Comparison of ENCODE assay signal across 11 cellular contexts in genomic region chr5:142319560-142320426, GRCh38. TPM values are rescaled to one million over a fixed set of nuclear protein-coding genes. Genes with fewer than 3 reads are reported as not detected.
DNase-seq lines count a peak whose midpoint lies in the region; FAIRE-seq and TF ChIP-seq lines count a peak whose summit lies in the region.
"Had no signal": no experiment of that assay in that cellular context is flagged by ENCODE, and none has a peak within 500 bp of the region (broad histone marks: within the 10 kb centered on the region; RNA-seq: fewer than 3 reads in every experiment).

No MANE protein-coding gene starts in this region.

- no peak for FAIRE-seq in keratinocyte (lab: Jason Lieb, UNC)

- H3K27ac Mint-ChIP-seq in HFFc6: peak overlapping the region; percentile 80
- H3K27ac Mint-ChIP-seq: activated naive CD8-positive, alpha-beta T cell treated with anti-CD3 and anti-CD28 coated beads, Interleukin-2, amount 10 ng/mL, durations not matched to agents 7 days and 5 days had no signal

- no peaks in the 10 kb centered on the region for H3K9me3 Mint-ChIP-seq in HFFc6
- H3K9me3 Mint-ChIP-seq: activated naive CD8-positive, alpha-beta T cell treated with anti-CD3 and anti-CD28 coated beads, Interleukin-2, amount 10 ng/mL, durations not matched to agents 7 days and 5 days had no signal

- H3K27me3 ChIP-seq in brain microvascular endothelial cell (replicated peaks) (no peaks in the 10 kb centered on the region), keratinocyte (ENCODE audit: control insufficient read depth, extremely low read depth, insufficient read depth, low read length) (no peaks in the 10 kb centered on the region), spleen (replicated peaks in 1 of 7) (peaks cover 0 to 72% (median 14%) of the 10 kb centered on the region in 7 donors)

- intact Hi-C loops in spleen (cut with DNase I; ENCODE audit: low total_unique reads): no loop called here

- H3K9me3 ChIP-seq in keratinocyte (ENCODE audit: control insufficient read depth, low read depth, low read length) (no peaks in the 10 kb centered on the region), spleen (no peaks in the 10 kb centered on the region)

- H3K9me1 ChIP-seq in keratinocyte (ENCODE audit: control insufficient read depth, extremely low read depth, insufficient read depth, low read length): peaks cover 7% of the 10 kb centered on the region

- peaks cover 2% of the 10 kb centered on the region for H3K27me3 Mint-ChIP-seq in HFFc6 (ENCODE audit: insufficient read depth)

- no peak for TF ChIP-seq POLR2A in spleen (IDR thresholded peaks at IDR 0.05)

- no peak overlapping the region for H2AFZ ChIP-seq in keratinocyte (ENCODE audit: control insufficient read depth, low read length)

- H3K79me2 ChIP-seq in keratinocyte (ENCODE audit: control insufficient read depth, insufficient read depth, low read length): peaks cover 100% of the 10 kb centered on the region

- peak overlapping the region; percentile 98 for H3K4me3 ChIP-seq in brain microvascular endothelial cell (ENCODE audit: low read depth, low read length)
- no peak overlapping the region for H3K4me3 ChIP-seq in keratinocyte (ENCODE audit: control insufficient read depth in 2 of 3, extremely low read depth in 1 of 3, insufficient read depth in 2 of 3, low read depth in 1 of 3, low read length in 3 of 3)
- H3K4me3 ChIP-seq in spleen: peak overlapping the region in 2 of 8 donors; percentile 1 to 36

- WGBS in spleen, 5 donors: 64 to 74% (median 68%) methylated on average over 7 of the region's 7 CpGs

- H4K20me1 ChIP-seq in keratinocyte (ENCODE audit: control insufficient read depth, extremely low read depth, insufficient read depth, low read length): peaks cover 54% of the 10 kb centered on the region

- H3K36me3 Mint-ChIP-seq in HFFc6 (ENCODE audit: low read depth): peaks cover 46% of the 10 kb centered on the region

- H3K9ac ChIP-seq in keratinocyte (ENCODE audit: control insufficient read depth, extremely low read depth, insufficient read depth, low read length): no peak overlapping the region

- in situ Hi-C loops in brain microvascular endothelial cell (cut with HindIII; ENCODE audit: low pct_ligation_motif_present, low sequenced_read_pairs): loop anchor here (25.0 kb wide), 1 partner anchor 218 kb away; no protein-coding TSS in a partner anchor

- peaks cover 79% of the 10 kb centered on the region for H3K4me1 Mint-ChIP-seq in HFFc6 (ENCODE audit: low read depth)

- peaks cover 29% of the 10 kb centered on the region for H3K36me3 ChIP-seq in brain microvascular endothelial cell (replicated peaks)
- peaks cover 7 to 22% of the 10 kb centered on the region in 2 experiments for H3K36me3 ChIP-seq in keratinocyte (ENCODE audit: control insufficient read depth in 2 of 2, extremely low read depth in 1 of 2, insufficient read depth in 2 of 2, low read length in 2 of 2)
- peaks cover 0 to under 1% (median 0%) of the 10 kb centered on the region in 6 donors for H3K36me3 ChIP-seq in spleen

- H3K4me2 ChIP-seq in keratinocyte (ENCODE audit: control insufficient read depth, extremely low read depth, insufficient read depth, low read depth, low read length): peak overlapping the region; percentile 76

- TF ChIP-seq CTCF in HFFc6 (IDR thresholded peaks at IDR 0.05) (no peak), brain microvascular endothelial cell (IDR thresholded peaks at IDR 0.05; ENCODE audit: low read depth, low read length, missing control alignments) (no peak), keratinocyte (optimal IDR thresholded peaks at IDR 0.05 in 1 of 3, IDR thresholded peaks at IDR 0.05 in 1 of 3, conservative IDR thresholded peaks at IDR 0.05 in 1 of 3; ENCODE audit: extremely low read depth in 1 of 3, insufficient read depth in 2 of 3, low read length in 3 of 3) (no peak), spleen (IDR thresholded peaks at IDR 0.05 in 8 of 11, conservative IDR thresholded peaks at IDR 0.05 in 3 of 11) (no peak)

- DNase-seq in HFFc6 (no peak), brain microvascular endothelial cell (no peak), keratinocyte (ENCODE audit: low read depth, low spot score) (no peak), spleen (no peak), NCI-H2196 (lab: John Stamatoyannopoulos, UW; ENCODE audit: unreplicated experiment) (no peak), AG08395 (ENCODE audit: low spot score) (no peak)
- no peak for DNase-seq in stimulated activated CD4-positive, alpha-beta T cell treated with anti-CD3 and anti-CD28 coated beads, Interleukin-4, amount 100 ng/mL, for 4 hours
- DNase-seq: activated CD4-positive, CD25-positive, alpha-beta regulatory T cell treated with anti-CD3 and anti-CD28 coated beads, Interleukin-2, amount 50 U/mL, for 72 hours; activated naive CD8-positive, alpha-beta T cell treated with anti-CD3 and anti-CD28 coated beads, Interleukin-2, amount 10 ng/mL, durations not matched to agents 7 days and 5 days; GF-D8; OCI-M1 had no signal

- peak overlapping the region; percentile 96 for H3K4me3 Mint-ChIP-seq in HFFc6
- H3K4me3 Mint-ChIP-seq: activated naive CD8-positive, alpha-beta T cell treated with anti-CD3 and anti-CD28 coated beads, Interleukin-2, amount 10 ng/mL, durations not matched to agents 7 days and 5 days had no signal

- H3K4me1 ChIP-seq in keratinocyte (ENCODE audit: control insufficient read depth, extremely low read depth, insufficient read depth, low read length): peaks cover 34% of the 10 kb centered on the region
- H3K4me1 ChIP-seq in spleen: peaks cover 31 to 97% (median 66%) of the 10 kb centered on the region in 6 donors

- dilution Hi-C loops in keratinocyte (cut with MboI; ENCODE audit: extremely low pct_ligation_motif_present, low sequenced_read_pairs): no loop called here

- peak overlapping the region; percentile 34 for H3K27ac ChIP-seq in brain microvascular endothelial cell
- no peak overlapping the region for H3K27ac ChIP-seq in keratinocyte (ENCODE audit: control insufficient read depth, insufficient read depth, low read length)
- peak overlapping the region in 5 of 8 donors; percentile 33 to 86 (median 59) for H3K27ac ChIP-seq in spleen

RNA-seq across cellular contexts. Expression of gene SPRY4, which starts 5.0 kb away (rescaled TPM):
- 10 to 100 TPM; 26.1 to 28.9 (median 27.8) TPM for total RNA-seq in HFFc6 (2021; fragmentation: NEBNext Ultra II Directional; extraction: Animal tissue kit (Norgen Biotek cat#: 25700))
- 8.4 to 12.3 TPM (median 10.2 TPM) in 3 replicates for polyA plus RNA-seq in keratinocyte
- polyA plus RNA-seq in keratinocyte (2011; ENCODE audit: low read depth): 2.0 TPM
- 7.5 and 8.4 TPM in 2 replicates for polyA plus RNA-seq in keratinocyte (2011; cell fraction: cytosol; rRNA removed)
- polyA plus RNA-seq in keratinocyte (2011; cell fraction: nucleus; rRNA removed): 37.1 and 45.6 TPM in 2 replicates
- 5.2 and 14.7 TPM in 2 replicates for polyA plus RNA-seq in keratinocyte (2012; ENCODE audit: low replicate concordance)
- polyA minus RNA-seq in keratinocyte: 12.3 to 54.5 TPM (median 21.9 TPM) in 3 replicates
- polyA minus RNA-seq in keratinocyte (2011; cell fraction: cytosol; rRNA and poly(A)+ RNA removed): 11.9 TPM
- 23.4 and 30.3 TPM in 2 replicates for polyA minus RNA-seq in keratinocyte (2011; cell fraction: nucleus; rRNA and poly(A)+ RNA removed)
- 10 to 100 TPM in 6 of 7 donors, 1 to 10 TPM in 1; 9.4 to 33.5 (median 21.2) TPM for total RNA-seq in spleen
- polyA plus RNA-seq in spleen: 1 to 10 TPM in 2 of 3 donors, under 1 TPM in 1; 0.76 to 2.0 (median 1.1) TPM
